ENCODE assay signal across 26 cellular contexts in the genomic region with DNA sequence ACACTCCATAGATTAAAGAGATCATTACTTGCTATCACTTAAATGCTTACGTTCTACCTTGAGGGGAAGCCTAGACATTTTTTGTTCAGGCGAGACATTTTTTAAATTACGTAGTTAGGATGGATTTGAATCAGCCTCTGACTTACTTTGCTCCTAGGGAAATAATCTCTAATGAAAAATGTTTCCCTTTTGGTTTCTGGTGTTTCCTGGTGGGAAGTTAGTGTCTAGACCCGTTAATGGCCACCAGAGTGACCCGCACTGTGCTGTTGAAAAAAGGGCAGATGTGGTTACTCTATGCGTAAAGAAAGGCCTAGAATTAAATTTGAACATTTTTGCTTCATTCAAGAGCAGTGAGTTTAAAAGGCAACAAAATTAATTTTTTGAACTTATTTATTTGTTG. TPM values are rescaled to one million over a fixed set of nuclear protein-coding genes. Genes with fewer than 3 reads are reported as not detected.
"Had no signal": no experiment of that assay in that cellular context is flagged by ENCODE, and none has a peak within 500 bp of the region (broad histone marks: within the 10 kb centered on the region; RNA-seq: fewer than 3 reads in every experiment).

No MANE protein-coding gene starts in this region.

- H3K27me3 ChIP-seq: brain microvascular endothelial cell, MG63, SJSA1 had no signal

- H3K4me3 ChIP-seq: MG63, SJSA1 had no signal

- H3K36me3 ChIP-seq: brain microvascular endothelial cell, MG63 had no signal

- ATAC-seq: activated T-helper 17 cell treated with anti-CD3 and anti-CD28 coated beads, Interleukin-2, amount 50 U/mL, for 72 hours; T-helper 17 cell had no signal

- DNase-seq: activated B cell treated with CpG ODN at 0.5 μM for 24 hours; activated CD4-positive, alpha-beta T cell treated with anti-CD3 and anti-CD28 coated beads for 1 hour; activated CD4-positive, alpha-beta T cell treated with anti-CD3 and anti-CD28 coated beads, Interleukin-2, amount 10 ng/mL, durations not matched to agents 24 days and 14 days; activated CD4-positive, alpha-beta T cell treated with anti-CD3 and anti-CD28 coated beads, Interleukin-2, amount 50 U/mL, for 48 hours; activated gamma-delta T cell treated with Interleukin-2 at 50 U/mL for 16 hours; activated naive CD4-positive, alpha-beta T cell treated with anti-CD3 and anti-CD28 coated beads, Interleukin-2, amount 10 ng/mL, durations not matched to agents 7 days and 5 days; activated naive CD8-positive, alpha-beta T cell treated with anti-CD3 and anti-CD28 coated beads for 36 hours; activated T-cell treated with anti-CD3 and anti-CD28 coated beads for 4 hours; activated T-cell treated with anti-CD3 and anti-CD28 coated beads, Interleukin-2, amount 50 U/mL, for 48 hours; brain microvascular endothelial cell; MG63; MV-4-11; NCI-H1092 treated with DMSO at 0.1 percent for 48 hours; NCI-H1436; NCI-H1694 treated with DMSO at 0.1 percent for 48 hours; NCI-H2029 treated with DMSO at 0.1 percent for 48 hours; NCI-H345; NCI-H510A; NCI-H526 treated with DMSO at 0.1 percent for 48 hours; NCI-H82; OCI-M1; SHP77; T-helper 17 cell; T1000 had no signal

- H3K9me3 ChIP-seq: MG63 had no signal

- H3K27ac ChIP-seq: brain microvascular endothelial cell, SJSA1 had no signal

RNA-seq across cellular contexts. Expression of a gene that starts 3.8 kb away (rescaled TPM):
- total RNA-seq: activated B cell treated with CpG ODN at 0.5 μM for 24 hours; activated CD4-positive, alpha-beta T cell treated with anti-CD3 and anti-CD28 coated beads, Interleukin-2, amount 10 ng/mL, durations not matched to agents 24 days and 14 days; activated naive CD8-positive, alpha-beta T cell treated with anti-CD3 and anti-CD28 coated beads for 36 hours had no signal
